ENCODE assay signal across 1 cellular context in genomic region chr11:75160880-75161279, GRCh38.
TF ChIP-seq lines count a peak whose summit lies in the region.

No MANE protein-coding gene starts in this region.

TF ChIP-seq in HepG2, 621 proteins besides CTCF, POLR2A, EP300 and RAD21 (continued from another document):
- TF ChIP-seq ZNF710 (CRISPR knock-in tag; IDR thresholded peaks at IDR 0.05; ENCODE audit: borderline replicate concordance) (no peak), KLF6 (CRISPR knock-in tag; IDR thresholded peaks at IDR 0.05) (no peak), FOXP1 (IDR thresholded peaks at IDR 0.05) (no peak), FOXP1 (CRISPR knock-in tag; IDR thresholded peaks at IDR 0.05) (no peak), CAMTA2 (CRISPR knock-in tag; IDR thresholded peaks at IDR 0.05; ENCODE audit: borderline replicate concordance) (no peak), MAFK (conservative IDR thresholded peaks at IDR 0.05 in 1 of 2, IDR thresholded peaks at IDR 0.05 in 1 of 2; ENCODE audit: low read length in 2 of 2) (no peak), MBD4 (IDR thresholded peaks at IDR 0.05; ENCODE audit: borderline replicate concordance, low read length) (no peak), ZNF749 (CRISPR knock-in tag; IDR thresholded peaks at IDR 0.05; ENCODE audit: borderline replicate concordance) (no peak), TEF (CRISPR knock-in tag; IDR thresholded peaks at IDR 0.05) (no peak), IKZF4 (CRISPR knock-in tag; IDR thresholded peaks at IDR 0.05; ENCODE audit: borderline replicate concordance, low read depth, not compliant biosample characterization) (no peak), KMT2A (CRISPR knock-in tag; IDR thresholded peaks at IDR 0.05) (no peak)
